Comparison of ENCODE assay signal across 1 cellular context in the genomic region with DNA sequence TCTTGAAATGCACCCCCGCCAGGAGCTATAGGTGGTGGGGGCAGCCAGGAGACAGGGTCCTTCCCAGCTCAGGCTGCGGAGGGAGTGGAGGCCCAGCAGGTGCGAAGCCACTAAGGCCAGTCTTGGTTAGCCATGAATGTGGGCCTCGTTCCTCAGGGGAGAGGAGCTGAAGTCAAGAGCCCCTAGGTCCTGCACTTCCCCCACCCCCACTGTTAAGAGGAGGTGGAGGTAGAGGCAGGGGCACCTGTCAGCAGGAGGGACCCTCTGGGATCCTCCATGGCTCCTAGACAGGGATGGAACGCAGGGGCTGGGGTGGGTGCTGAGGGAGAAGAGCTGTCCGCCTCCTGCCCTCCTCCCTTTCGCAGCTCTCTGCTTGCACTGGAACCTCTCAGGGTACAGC.
A peak's percentile ranks its signal among the peaks of the same experiment; 100 is the strongest.
TF ChIP-seq lines count a peak whose summit lies in the region.

No MANE protein-coding gene starts in this region.

TF ChIP-seq in H1, 55 proteins besides CTCF, POLR2A, EP300 and RAD21:
- no peak for TF ChIP-seq BACH1 (IDR thresholded peaks at IDR 0.05; ENCODE audit: low read length)
- TF ChIP-seq, protein P1, sequence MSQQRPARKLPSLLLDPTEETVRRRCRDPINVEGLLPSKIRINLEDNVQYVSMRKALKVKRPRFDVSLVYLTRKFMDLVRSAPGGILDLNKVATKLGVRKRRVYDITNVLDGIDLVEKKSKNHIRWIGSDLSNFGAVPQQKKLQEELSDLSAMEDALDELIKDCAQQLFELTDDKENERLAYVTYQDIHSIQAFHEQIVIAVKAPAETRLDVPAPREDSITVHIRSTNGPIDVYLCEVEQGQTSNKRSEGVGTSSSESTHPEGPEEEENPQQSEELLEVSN (IDR thresholded peaks at IDR 0.05): peak; percentile 34; the same call in 1 of the 2 replicates
